1 cellular context compared by ENCODE assay signal in the genomic region with DNA sequence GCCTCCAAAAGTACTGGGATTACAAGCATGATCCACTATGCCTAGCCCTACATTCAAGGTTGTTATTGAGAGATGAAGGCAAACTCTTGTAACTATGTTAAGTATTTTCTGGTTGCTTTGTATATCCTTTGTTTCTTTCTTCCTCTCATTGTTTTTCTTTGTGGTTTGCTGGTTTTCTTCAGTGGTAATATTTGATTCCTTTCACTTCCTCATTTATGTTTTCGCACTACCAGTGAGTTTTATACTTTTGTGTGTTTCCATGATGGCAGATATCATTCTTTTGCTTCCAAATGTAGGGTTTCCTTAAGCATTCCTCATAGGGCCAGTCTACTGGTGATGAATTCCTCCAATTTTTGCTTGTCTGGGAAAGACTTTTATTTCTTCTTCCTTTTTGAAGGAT.
TF ChIP-seq lines count a peak whose summit lies in the region.

No MANE protein-coding gene starts in this region.

TF ChIP-seq in GM12878, 131 proteins besides CTCF, POLR2A, EP300 and RAD21 (continued from another document and continues in another):
- TF ChIP-seq, protein P1, sequence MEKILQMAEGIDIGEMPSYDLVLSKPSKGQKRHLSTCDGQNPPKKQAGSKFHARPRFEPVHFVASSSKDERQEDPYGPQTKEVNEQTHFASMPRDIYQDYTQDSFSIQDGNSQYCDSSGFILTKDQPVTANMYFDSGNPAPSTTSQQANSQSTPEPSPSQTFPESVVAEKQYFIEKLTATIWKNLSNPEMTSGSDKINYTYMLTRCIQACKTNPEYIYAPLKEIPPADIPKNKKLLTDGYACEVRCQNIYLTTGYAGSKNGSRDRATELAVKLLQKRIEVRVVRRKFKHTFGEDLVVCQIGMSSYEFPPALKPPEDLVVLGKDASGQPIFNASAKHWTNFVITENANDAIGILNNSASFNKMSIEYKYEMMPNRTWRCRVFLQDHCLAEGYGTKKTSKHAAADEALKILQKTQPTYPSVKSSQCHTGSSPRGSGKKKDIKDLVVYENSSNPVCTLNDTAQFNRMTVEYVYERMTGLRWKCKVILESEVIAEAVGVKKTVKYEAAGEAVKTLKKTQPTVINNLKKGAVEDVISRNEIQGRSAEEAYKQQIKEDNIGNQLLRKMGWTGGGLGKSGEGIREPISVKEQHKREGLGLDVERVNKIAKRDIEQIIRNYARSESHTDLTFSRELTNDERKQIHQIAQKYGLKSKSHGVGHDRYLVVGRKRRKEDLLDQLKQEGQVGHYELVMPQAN (conservative IDR thresholded peaks at IDR 0.05): no peak
- TF ChIP-seq IRF5 (IDR thresholded peaks at IDR 0.05; ENCODE audit: borderline replicate concordance): 0 out of 2 replicates have a peak, but pooled peaks have one; percentile 58
- no peak for TF ChIP-seq SP1 (IDR thresholded peaks at IDR 0.05; ENCODE audit: low read depth, low read length)
- TF ChIP-seq SMAD1 (IDR thresholded peaks at IDR 0.05; ENCODE audit: low read depth, partially characterized antibody): no peak
- peak; percentile 77 for TF ChIP-seq NBN (IDR thresholded peaks at IDR 0.05)
- TF ChIP-seq FOS (IDR thresholded peaks at IDR 0.05; ENCODE audit: borderline replicate concordance, extremely low read depth, insufficient read length): no peak
- TF ChIP-seq, protein P2, sequence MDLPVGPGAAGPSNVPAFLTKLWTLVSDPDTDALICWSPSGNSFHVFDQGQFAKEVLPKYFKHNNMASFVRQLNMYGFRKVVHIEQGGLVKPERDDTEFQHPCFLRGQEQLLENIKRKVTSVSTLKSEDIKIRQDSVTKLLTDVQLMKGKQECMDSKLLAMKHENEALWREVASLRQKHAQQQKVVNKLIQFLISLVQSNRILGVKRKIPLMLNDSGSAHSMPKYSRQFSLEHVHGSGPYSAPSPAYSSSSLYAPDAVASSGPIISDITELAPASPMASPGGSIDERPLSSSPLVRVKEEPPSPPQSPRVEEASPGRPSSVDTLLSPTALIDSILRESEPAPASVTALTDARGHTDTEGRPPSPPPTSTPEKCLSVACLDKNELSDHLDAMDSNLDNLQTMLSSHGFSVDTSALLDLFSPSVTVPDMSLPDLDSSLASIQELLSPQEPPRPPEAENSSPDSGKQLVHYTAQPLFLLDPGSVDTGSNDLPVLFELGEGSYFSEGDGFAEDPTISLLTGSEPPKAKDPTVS (IDR thresholded peaks at IDR 0.05; ENCODE audit: low read depth, low read length): no peak
- no peak for TF ChIP-seq PKNOX1 (IDR thresholded peaks at IDR 0.05)
- 0 out of 2 replicates have a peak, but pooled peaks have one; percentile 25 for TF ChIP-seq EED (IDR thresholded peaks at IDR 0.05; ENCODE audit: low read depth)
- TF ChIP-seq, protein P3, sequence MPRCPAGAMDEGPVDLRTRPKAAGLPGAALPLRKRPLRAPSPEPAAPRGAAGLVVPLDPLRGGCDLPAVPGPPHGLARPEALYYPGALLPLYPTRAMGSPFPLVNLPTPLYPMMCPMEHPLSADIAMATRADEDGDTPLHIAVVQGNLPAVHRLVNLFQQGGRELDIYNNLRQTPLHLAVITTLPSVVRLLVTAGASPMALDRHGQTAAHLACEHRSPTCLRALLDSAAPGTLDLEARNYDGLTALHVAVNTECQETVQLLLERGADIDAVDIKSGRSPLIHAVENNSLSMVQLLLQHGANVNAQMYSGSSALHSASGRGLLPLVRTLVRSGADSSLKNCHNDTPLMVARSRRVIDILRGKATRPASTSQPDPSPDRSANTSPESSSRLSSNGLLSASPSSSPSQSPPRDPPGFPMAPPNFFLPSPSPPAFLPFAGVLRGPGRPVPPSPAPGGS (IDR thresholded peaks at IDR 0.05; ENCODE audit: borderline replicate concordance, insufficient read depth, low read depth, low read length, poor library complexity, severe bottlenecking): no peak
- TF ChIP-seq ZNF24 (IDR thresholded peaks at IDR 0.05): peak; percentile 66
- no peak for TF ChIP-seq TARDBP (IDR thresholded peaks at IDR 0.05; ENCODE audit: borderline replicate concordance)
- TF ChIP-seq ZNF592 (IDR thresholded peaks at IDR 0.05): no peak
- peak; percentile 99 for TF ChIP-seq RUNX3 (IDR thresholded peaks at IDR 0.05; ENCODE audit: low read length)
- peak; percentile 87 for TF ChIP-seq RELB (IDR thresholded peaks at IDR 0.05; ENCODE audit: low read depth)
- no peak for TF ChIP-seq SUPT20H (IDR thresholded peaks at IDR 0.05; ENCODE audit: borderline replicate concordance, control insufficient read depth, low read depth, low read length)
- TF ChIP-seq ZBTB33 (IDR thresholded peaks at IDR 0.05): no peak
- no peak for TF ChIP-seq JUND (IDR thresholded peaks at IDR 0.05; ENCODE audit: low read depth, low read length)
- no peak for TF ChIP-seq NRF1 (conservative IDR thresholded peaks at IDR 0.05; ENCODE audit: low read depth, low read length)
- TF ChIP-seq NFIC (IDR thresholded peaks at IDR 0.05; ENCODE audit: low read depth, low read length): peak; percentile 87
- TF ChIP-seq HDAC6 (IDR thresholded peaks at IDR 0.05; ENCODE audit: unreplicated experiment): no peak
- TF ChIP-seq MYC (IDR thresholded peaks at IDR 0.05; ENCODE audit: insufficient read depth, insufficient read length, insufficient replicate concordance, low read length, severe bottlenecking): no peak
- peak; percentile 74; the same call in 1 of the 2 replicates for TF ChIP-seq ATF2 (IDR thresholded peaks at IDR 0.05; ENCODE audit: low read length)
- no peak for TF ChIP-seq POU2F2 (IDR thresholded peaks at IDR 0.05; ENCODE audit: borderline replicate concordance, low read depth, low read length)
- TF ChIP-seq SMC3 (IDR thresholded peaks at IDR 0.05; ENCODE audit: borderline replicate concordance, low read length): no peak
- TF ChIP-seq SRF (IDR thresholded peaks at IDR 0.05; ENCODE audit: low read depth in 2 of 2, low read length in 2 of 2): no peak
- no peak for TF ChIP-seq ATF3 (IDR thresholded peaks at IDR 0.05; ENCODE audit: borderline replicate concordance, extremely low read depth, low read depth, low read length)
- no peak for TF ChIP-seq RBBP5 (conservative IDR thresholded peaks at IDR 0.05)
- TF ChIP-seq TBL1XR1 (IDR thresholded peaks at IDR 0.05; ENCODE audit: low read depth, low read length): peak; percentile 62; the same call in 1 of the 2 replicates
- no peak for TF ChIP-seq MYB (IDR thresholded peaks at IDR 0.05; ENCODE audit: borderline replicate concordance, low read depth, low read length)
- TF ChIP-seq CREM (IDR thresholded peaks at IDR 0.05; ENCODE audit: low read depth): peak; percentile 41; the same call in 1 of the 2 replicates
- TF ChIP-seq CBFB (IDR thresholded peaks at IDR 0.05; ENCODE audit: low read depth): peak; percentile 86
- TF ChIP-seq KDM1A (IDR thresholded peaks at IDR 0.05; ENCODE audit: borderline replicate concordance): no peak
- TF ChIP-seq, protein P4, sequence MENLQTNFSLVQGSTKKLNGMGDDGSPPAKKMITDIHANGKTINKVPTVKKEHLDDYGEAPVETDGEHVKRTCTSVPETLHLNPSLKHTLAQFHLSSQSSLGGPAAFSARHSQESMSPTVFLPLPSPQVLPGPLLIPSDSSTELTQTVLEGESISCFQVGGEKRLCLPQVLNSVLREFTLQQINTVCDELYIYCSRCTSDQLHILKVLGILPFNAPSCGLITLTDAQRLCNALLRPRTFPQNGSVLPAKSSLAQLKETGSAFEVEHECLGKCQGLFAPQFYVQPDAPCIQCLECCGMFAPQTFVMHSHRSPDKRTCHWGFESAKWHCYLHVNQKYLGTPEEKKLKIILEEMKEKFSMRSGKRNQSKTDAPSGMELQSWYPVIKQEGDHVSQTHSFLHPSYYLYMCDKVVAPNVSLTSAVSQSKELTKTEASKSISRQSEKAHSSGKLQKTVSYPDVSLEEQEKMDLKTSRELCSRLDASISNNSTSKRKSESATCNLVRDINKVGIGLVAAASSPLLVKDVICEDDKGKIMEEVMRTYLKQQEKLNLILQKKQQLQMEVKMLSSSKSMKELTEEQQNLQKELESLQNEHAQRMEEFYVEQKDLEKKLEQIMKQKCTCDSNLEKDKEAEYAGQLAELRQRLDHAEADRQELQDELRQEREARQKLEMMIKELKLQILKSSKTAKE (IDR thresholded peaks at IDR 0.05; ENCODE audit: low read depth, poor library complexity, severe bottlenecking): peak; percentile 61
- no peak for TF ChIP-seq NR2F1 (conservative IDR thresholded peaks at IDR 0.05)
- TF ChIP-seq EGR1 (IDR thresholded peaks at IDR 0.05; ENCODE audit: borderline replicate concordance in 1 of 2, low read depth in 2 of 2, low read length in 2 of 2): no peak
- no peak for TF ChIP-seq TCF12 (IDR thresholded peaks at IDR 0.05; ENCODE audit: low read depth, low read length)
- TF ChIP-seq RAD51 (IDR thresholded peaks at IDR 0.05): 0 out of 2 replicates have a peak, but pooled peaks have one; percentile 11
